1 cellular context compared by ENCODE assay signal in the genomic region with DNA sequence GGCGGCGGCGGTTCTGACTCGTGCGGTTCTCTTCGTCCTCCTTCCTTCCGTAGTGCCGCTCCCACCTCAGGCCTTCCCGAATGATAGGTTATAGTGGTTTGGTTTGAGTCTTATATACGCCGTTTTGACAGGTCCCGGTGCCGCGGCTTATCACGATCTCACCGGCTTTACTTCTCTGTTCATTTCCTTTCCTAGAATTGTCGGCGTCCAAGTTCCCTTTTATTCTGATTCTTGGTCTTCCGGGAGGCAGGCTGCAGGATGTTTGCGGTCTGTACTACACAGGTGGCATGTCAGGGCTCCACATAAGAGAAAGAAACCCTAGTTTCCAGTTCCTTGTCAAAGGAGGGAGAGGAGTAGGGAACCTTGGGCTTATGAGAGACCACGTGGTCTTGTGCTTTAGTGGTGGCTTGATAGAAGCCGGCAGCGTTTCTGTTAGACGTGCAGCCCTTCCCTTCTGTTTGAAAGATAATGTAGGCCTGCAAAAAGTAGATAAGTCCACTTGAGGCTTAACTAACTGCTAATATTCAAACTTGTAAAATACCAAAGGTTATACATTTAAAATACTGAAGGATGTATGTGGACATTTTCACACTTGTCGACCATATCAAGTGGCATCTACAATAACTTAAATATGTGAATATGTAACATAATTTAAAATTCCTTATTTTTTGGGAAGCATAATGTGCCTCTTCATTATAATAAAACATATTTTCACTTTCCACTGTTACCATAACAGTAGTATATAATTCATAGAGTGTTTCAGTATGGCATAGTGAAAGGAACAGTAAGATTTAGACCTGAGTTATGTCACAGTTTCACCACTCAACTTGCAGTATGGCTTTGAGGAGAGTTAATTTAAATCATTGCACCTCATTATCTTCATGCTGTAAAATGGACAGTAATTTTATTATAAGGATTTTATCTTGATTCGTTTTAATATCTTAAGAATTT.
TF ChIP-seq lines count a peak whose summit lies in the region.

No MANE protein-coding gene starts in this region.

TF ChIP-seq in K562, 482 proteins besides CTCF, POLR2A, EP300 and RAD21 (continued from another document and continues in another):
- TF ChIP-seq, protein P1, sequence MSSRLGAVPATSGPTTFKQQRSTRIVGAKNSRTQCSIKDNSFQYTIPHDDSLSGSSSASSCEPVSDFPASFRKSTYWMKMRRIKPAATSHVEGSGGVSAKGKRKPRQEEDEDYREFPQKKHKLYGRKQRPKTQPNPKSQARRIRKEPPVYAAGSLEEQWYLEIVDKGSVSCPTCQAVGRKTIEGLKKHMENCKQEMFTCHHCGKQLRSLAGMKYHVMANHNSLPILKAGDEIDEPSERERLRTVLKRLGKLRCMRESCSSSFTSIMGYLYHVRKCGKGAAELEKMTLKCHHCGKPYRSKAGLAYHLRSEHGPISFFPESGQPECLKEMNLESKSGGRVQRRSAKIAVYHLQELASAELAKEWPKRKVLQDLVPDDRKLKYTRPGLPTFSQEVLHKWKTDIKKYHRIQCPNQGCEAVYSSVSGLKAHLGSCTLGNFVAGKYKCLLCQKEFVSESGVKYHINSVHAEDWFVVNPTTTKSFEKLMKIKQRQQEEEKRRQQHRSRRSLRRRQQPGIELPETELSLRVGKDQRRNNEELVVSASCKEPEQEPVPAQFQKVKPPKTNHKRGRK (tag; IDR thresholded peaks at IDR 0.05), result no peak
- peak; percentile 8 for TF ChIP-seq KDM5B (IDR thresholded peaks at IDR 0.05; ENCODE audit: insufficient replicate concordance, low read depth, low read length)
- no peak; the same call in 1 of the 2 replicates for TF ChIP-seq NBN (IDR thresholded peaks at IDR 0.05; ENCODE audit: low read depth)
- no peak; the same call in none of the 2 replicates for TF ChIP-seq SMARCE1 (IDR thresholded peaks at IDR 0.05)
- TF ChIP-seq, protein P2, sequence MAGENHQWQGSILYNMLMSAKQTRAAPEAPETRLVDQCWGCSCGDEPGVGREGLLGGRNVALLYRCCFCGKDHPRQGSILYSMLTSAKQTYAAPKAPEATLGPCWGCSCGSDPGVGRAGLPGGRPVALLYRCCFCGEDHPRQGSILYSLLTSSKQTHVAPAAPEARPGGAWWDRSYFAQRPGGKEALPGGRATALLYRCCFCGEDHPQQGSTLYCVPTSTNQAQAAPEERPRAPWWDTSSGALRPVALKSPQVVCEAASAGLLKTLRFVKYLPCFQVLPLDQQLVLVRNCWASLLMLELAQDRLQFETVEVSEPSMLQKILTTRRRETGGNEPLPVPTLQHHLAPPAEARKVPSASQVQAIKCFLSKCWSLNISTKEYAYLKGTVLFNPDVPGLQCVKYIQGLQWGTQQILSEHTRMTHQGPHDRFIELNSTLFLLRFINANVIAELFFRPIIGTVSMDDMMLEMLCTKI (IDR thresholded peaks at IDR 0.05; ENCODE audit: partially characterized antibody), result no peak
- TF ChIP-seq STAT5A (IDR thresholded peaks at IDR 0.05; ENCODE audit: borderline replicate concordance, low read length), result peak; percentile 45; the same call in 1 of the 2 replicates
- TF ChIP-seq PTBP1 (IDR thresholded peaks at IDR 0.05; ENCODE audit: low read depth, low read length), result no peak
- no peak; a peak in 1 of 4 replicates for TF ChIP-seq RCOR1 (IDR thresholded peaks at IDR 0.05; ENCODE audit: borderline replicate concordance in 1 of 2, low read depth in 2 of 2, low read length in 2 of 2)
- TF ChIP-seq TFAM (CRISPR knock-in tag; conservative IDR thresholded peaks at IDR 0.05), result no peak
- TF ChIP-seq, protein P3, sequence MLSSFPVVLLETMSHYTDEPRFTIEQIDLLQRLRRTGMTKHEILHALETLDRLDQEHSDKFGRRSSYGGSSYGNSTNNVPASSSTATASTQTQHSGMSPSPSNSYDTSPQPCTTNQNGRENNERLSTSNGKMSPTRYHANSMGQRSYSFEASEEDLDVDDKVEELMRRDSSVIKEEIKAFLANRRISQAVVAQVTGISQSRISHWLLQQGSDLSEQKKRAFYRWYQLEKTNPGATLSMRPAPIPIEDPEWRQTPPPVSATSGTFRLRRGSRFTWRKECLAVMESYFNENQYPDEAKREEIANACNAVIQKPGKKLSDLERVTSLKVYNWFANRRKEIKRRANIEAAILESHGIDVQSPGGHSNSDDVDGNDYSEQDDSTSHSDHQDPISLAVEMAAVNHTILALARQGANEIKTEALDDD (IDR thresholded peaks at IDR 0.05), result peak; percentile 36; the same call in 1 of the 2 replicates
- TF ChIP-seq DIDO1 (tag; IDR thresholded peaks at IDR 0.05; ENCODE audit: low read depth), result no peak
- TF ChIP-seq CEBPB (tag; IDR thresholded peaks at IDR 0.05), result no peak
- TF ChIP-seq HDAC6 (IDR thresholded peaks at IDR 0.05; ENCODE audit: low read depth, low read length), result no peak
- TF ChIP-seq MTA2 (IDR thresholded peaks at IDR 0.05; ENCODE audit: low read depth), result peak; percentile 77
- peak; percentile 69 for TF ChIP-seq SMARCA4 (IDR thresholded peaks at IDR 0.05)
- TF ChIP-seq TEAD4 (IDR thresholded peaks at IDR 0.05; ENCODE audit: low read length), result peak; percentile 89
- no peak for TF ChIP-seq TEAD4 (CRISPR knock-in tag; IDR thresholded peaks at IDR 0.05; ENCODE audit: borderline replicate concordance)
- TF ChIP-seq, protein P4, sequence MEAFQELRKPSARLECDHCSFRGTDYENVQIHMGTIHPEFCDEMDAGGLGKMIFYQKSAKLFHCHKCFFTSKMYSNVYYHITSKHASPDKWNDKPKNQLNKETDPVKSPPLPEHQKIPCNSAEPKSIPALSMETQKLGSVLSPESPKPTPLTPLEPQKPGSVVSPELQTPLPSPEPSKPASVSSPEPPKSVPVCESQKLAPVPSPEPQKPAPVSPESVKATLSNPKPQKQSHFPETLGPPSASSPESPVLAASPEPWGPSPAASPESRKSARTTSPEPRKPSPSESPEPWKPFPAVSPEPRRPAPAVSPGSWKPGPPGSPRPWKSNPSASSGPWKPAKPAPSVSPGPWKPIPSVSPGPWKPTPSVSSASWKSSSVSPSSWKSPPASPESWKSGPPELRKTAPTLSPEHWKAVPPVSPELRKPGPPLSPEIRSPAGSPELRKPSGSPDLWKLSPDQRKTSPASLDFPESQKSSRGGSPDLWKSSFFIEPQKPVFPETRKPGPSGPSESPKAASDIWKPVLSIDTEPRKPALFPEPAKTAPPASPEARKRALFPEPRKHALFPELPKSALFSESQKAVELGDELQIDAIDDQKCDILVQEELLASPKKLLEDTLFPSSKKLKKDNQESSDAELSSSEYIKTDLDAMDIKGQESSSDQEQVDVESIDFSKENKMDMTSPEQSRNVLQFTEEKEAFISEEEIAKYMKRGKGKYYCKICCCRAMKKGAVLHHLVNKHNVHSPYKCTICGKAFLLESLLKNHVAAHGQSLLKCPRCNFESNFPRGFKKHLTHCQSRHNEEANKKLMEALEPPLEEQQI (IDR thresholded peaks at IDR 0.05), result peak; percentile 62; the same call in 1 of the 2 replicates
- no peak for TF ChIP-seq ZNF12 (CRISPR knock-in tag; IDR thresholded peaks at IDR 0.05)
- TF ChIP-seq, protein P5, sequence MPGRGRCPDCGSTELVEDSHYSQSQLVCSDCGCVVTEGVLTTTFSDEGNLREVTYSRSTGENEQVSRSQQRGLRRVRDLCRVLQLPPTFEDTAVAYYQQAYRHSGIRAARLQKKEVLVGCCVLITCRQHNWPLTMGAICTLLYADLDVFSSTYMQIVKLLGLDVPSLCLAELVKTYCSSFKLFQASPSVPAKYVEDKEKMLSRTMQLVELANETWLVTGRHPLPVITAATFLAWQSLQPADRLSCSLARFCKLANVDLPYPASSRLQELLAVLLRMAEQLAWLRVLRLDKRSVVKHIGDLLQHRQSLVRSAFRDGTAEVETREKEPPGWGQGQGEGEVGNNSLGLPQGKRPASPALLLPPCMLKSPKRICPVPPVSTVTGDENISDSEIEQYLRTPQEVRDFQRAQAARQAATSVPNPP (IDR thresholded peaks at IDR 0.05; ENCODE audit: borderline replicate concordance, insufficient read depth, insufficient read length), result no peak
- peak; percentile 69 for TF ChIP-seq CHD1 (IDR thresholded peaks at IDR 0.05; ENCODE audit: low read length)
- no peak for TF ChIP-seq ZNF263 (CRISPR knock-in tag; IDR thresholded peaks at IDR 0.05; ENCODE audit: borderline replicate concordance)
- TF ChIP-seq BRD4 (IDR thresholded peaks at IDR 0.05), result no peak; the same call in 1 of the 2 replicates
- peak; percentile 91 for TF ChIP-seq TCF3 (CRISPR knock-in tag; IDR thresholded peaks at IDR 0.05)
- TF ChIP-seq ZNF785 (CRISPR knock-in tag; IDR thresholded peaks at IDR 0.05), result no peak
- TF ChIP-seq KAT2B (IDR thresholded peaks at IDR 0.05; ENCODE audit: low read depth, low read length), result no peak
- TF ChIP-seq ARID1B (IDR thresholded peaks at IDR 0.05), result peak; percentile 92
- peak; percentile 87 for TF ChIP-seq RAD51 (IDR thresholded peaks at IDR 0.05; ENCODE audit: borderline replicate concordance, low read depth)
- TF ChIP-seq HMG20B (CRISPR knock-in tag; IDR thresholded peaks at IDR 0.05), result no peak
- TF ChIP-seq CCAR2 (IDR thresholded peaks at IDR 0.05; ENCODE audit: low read depth, low read length), result no peak
- peak; percentile 64 for TF ChIP-seq ETV5 (CRISPR knock-in tag; IDR thresholded peaks at IDR 0.05; ENCODE audit: low read depth)
- no peak for TF ChIP-seq ZNF57 (CRISPR knock-in tag; IDR thresholded peaks at IDR 0.05)
- TF ChIP-seq, protein P6, sequence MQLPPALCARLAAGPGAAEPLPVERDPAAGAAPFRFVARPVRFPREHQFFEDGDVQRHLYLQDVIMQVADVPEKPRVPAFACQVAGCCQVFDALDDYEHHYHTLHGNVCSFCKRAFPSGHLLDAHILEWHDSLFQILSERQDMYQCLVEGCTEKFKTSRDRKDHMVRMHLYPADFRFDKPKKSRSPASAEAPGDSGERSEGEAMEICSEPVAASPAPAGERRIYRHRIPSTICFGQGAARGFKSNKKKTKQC (CRISPR knock-in tag; IDR thresholded peaks at IDR 0.05), result no peak
- TF ChIP-seq SMARCB1 (IDR thresholded peaks at IDR 0.05; ENCODE audit: insufficient read length, low read depth), result peak; percentile 53
- no peak for TF ChIP-seq MBD2 (IDR thresholded peaks at IDR 0.05; ENCODE audit: borderline replicate concordance, low read depth)
- peak; percentile 53; the same call in 1 of the 2 replicates for TF ChIP-seq TGIF2 (CRISPR knock-in tag; IDR thresholded peaks at IDR 0.05)
- TF ChIP-seq ELF1 (tag; IDR thresholded peaks at IDR 0.05), result peak; percentile 42; the same call in 1 of the 2 replicates
- TF ChIP-seq ZNF232 (CRISPR knock-in tag; IDR thresholded peaks at IDR 0.05), result no peak
- TF ChIP-seq MCM7 (IDR thresholded peaks at IDR 0.05), result no peak
- TF ChIP-seq ZNF780A (CRISPR knock-in tag; IDR thresholded peaks at IDR 0.05), result no peak
- TF ChIP-seq, protein P7, sequence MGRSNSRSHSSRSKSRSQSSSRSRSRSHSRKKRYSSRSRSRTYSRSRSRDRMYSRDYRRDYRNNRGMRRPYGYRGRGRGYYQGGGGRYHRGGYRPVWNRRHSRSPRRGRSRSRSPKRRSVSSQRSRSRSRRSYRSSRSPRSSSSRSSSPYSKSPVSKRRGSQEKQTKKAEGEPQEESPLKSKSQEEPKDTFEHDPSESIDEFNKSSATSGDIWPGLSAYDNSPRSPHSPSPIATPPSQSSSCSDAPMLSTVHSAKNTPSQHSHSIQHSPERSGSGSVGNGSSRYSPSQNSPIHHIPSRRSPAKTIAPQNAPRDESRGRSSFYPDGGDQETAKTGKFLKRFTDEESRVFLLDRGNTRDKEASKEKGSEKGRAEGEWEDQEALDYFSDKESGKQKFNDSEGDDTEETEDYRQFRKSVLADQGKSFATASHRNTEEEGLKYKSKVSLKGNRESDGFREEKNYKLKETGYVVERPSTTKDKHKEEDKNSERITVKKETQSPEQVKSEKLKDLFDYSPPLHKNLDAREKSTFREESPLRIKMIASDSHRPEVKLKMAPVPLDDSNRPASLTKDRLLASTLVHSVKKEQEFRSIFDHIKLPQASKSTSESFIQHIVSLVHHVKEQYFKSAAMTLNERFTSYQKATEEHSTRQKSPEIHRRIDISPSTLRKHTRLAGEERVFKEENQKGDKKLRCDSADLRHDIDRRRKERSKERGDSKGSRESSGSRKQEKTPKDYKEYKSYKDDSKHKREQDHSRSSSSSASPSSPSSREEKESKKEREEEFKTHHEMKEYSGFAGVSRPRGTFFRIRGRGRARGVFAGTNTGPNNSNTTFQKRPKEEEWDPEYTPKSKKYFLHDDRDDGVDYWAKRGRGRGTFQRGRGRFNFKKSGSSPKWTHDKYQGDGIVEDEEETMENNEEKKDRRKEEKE (IDR thresholded peaks at IDR 0.05; ENCODE audit: borderline replicate concordance in 1 of 2, control insufficient read depth in 1 of 2, low read depth in 2 of 2, low read length in 1 of 2), result no peak
- TF ChIP-seq MYC (IDR thresholded peaks at IDR 0.05; ENCODE audit: low read depth, low read length), result peak; percentile 92
- TF ChIP-seq MYC (CRISPR knock-in tag; IDR thresholded peaks at IDR 0.05; ENCODE audit: borderline replicate concordance, low read depth), result no peak
- peak; percentile 85 for TF ChIP-seq TOE1 (IDR thresholded peaks at IDR 0.05; ENCODE audit: borderline replicate concordance)
- TF ChIP-seq TOE1 (CRISPR knock-in tag; IDR thresholded peaks at IDR 0.05; ENCODE audit: borderline replicate concordance, low read depth), result no peak
- no peak for TF ChIP-seq ATF7 (IDR thresholded peaks at IDR 0.05)
- TF ChIP-seq KLF6 (CRISPR knock-in tag; IDR thresholded peaks at IDR 0.05; ENCODE audit: borderline replicate concordance), result no peak
- TF ChIP-seq CEBPG (CRISPR knock-in tag; IDR thresholded peaks at IDR 0.05), result no peak
- TF ChIP-seq CEBPG (tag; conservative IDR thresholded peaks at IDR 0.05 in 1 of 2, IDR thresholded peaks at IDR 0.05 in 1 of 2), result no peak
- TF ChIP-seq ZNF316 (IDR thresholded peaks at IDR 0.05), result no peak
- 0 out of 2 replicates have a peak, but pooled peaks have one; percentile 12 for TF ChIP-seq SPI1 (IDR thresholded peaks at IDR 0.05; ENCODE audit: borderline replicate concordance, low read depth, low read length)
- TF ChIP-seq ZNF253 (CRISPR knock-in tag; conservative IDR thresholded peaks at IDR 0.05), result no peak
- TF ChIP-seq, protein P8, sequence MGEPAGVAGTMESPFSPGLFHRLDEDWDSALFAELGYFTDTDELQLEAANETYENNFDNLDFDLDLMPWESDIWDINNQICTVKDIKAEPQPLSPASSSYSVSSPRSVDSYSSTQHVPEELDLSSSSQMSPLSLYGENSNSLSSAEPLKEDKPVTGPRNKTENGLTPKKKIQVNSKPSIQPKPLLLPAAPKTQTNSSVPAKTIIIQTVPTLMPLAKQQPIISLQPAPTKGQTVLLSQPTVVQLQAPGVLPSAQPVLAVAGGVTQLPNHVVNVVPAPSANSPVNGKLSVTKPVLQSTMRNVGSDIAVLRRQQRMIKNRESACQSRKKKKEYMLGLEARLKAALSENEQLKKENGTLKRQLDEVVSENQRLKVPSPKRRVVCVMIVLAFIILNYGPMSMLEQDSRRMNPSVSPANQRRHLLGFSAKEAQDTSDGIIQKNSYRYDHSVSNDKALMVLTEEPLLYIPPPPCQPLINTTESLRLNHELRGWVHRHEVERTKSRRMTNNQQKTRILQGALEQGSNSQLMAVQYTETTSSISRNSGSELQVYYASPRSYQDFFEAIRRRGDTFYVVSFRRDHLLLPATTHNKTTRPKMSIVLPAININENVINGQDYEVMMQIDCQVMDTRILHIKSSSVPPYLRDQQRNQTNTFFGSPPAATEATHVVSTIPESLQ (CRISPR knock-in tag; IDR thresholded peaks at IDR 0.05), result no peak
- TF ChIP-seq, protein P9, sequence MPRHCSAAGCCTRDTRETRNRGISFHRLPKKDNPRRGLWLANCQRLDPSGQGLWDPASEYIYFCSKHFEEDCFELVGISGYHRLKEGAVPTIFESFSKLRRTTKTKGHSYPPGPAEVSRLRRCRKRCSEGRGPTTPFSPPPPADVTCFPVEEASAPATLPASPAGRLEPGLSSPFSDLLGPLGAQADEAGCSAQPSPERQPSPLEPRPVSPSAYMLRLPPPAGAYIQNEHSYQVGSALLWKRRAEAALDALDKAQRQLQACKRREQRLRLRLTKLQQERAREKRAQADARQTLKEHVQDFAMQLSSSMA (CRISPR knock-in tag; IDR thresholded peaks at IDR 0.05), result no peak
- no peak for TF ChIP-seq CAMTA2 (CRISPR knock-in tag; conservative IDR thresholded peaks at IDR 0.05)
- peak; percentile 48; the same call in 1 of the 2 replicates for TF ChIP-seq GTF2E2 (tag; IDR thresholded peaks at IDR 0.05)
